In the genomic region with DNA sequence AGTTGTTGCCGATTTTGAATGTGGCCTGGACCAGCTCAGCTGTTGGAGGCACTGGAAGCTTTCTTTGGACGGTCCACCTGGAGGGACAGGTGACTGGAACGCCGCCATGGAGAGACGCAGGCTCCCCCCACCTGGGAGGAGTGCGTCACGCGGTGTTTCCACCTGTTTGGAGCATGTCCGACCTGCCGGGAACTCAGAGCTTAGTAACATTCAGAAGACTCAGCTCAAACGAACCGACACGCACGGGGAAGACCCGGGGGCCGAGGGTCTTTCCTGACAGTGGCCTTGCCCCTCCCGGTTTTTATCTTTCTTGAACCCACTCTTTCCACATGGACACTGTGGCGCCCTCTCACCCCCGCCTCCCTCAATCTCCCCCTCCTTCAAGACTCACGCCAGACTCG, we compare ENCODE assay signal across 17 cellular contexts.
DNase-seq lines count a peak whose midpoint lies in the region; TF ChIP-seq lines count a peak whose summit lies in the region.
"Had no signal": no experiment of that assay in that cellular context is flagged by ENCODE, and none has a peak within 500 bp of the region (broad histone marks: within the 10 kb centered on the region; RNA-seq: fewer than 3 reads in every experiment).

No MANE protein-coding gene starts in this region.

- no peak overlapping the region for H2AFZ ChIP-seq in neural progenitor cell (replicated peaks)

- no peak overlapping the region for H3K4me3 Mint-ChIP-seq in neural progenitor cell
- H3K4me3 Mint-ChIP-seq: CD4-positive, CD25-positive, alpha-beta regulatory T cell; IgD-negative memory B cell had no signal

- H3K9me3 ChIP-seq in neural progenitor cell (ENCODE audit: low read depth) (no peaks in the 10 kb centered on the region), stomach (no peaks in the 10 kb centered on the region)
- H3K9me3 ChIP-seq: SJCRH30 had no signal

- no peaks in the 10 kb centered on the region for H3K27me3 ChIP-seq in neural progenitor cell
- no peaks in the 10 kb centered on the region for H3K27me3 ChIP-seq in stomach

- intact Hi-C loops in stomach (cut with DNase I; ENCODE audit: low total_unique reads): no loop called here

- peaks cover 4% of the 10 kb centered on the region for H3K9me3 Mint-ChIP-seq in neural progenitor cell

- TF ChIP-seq EP300 in stomach (IDR thresholded peaks at IDR 0.05): no peak

- H3K79me2 ChIP-seq in neural progenitor cell (ENCODE audit: low read depth): no peaks in the 10 kb centered on the region

- peak overlapping the region; percentile 74 for H3K27ac Mint-ChIP-seq in neural progenitor cell

- peaks cover 4% of the 10 kb centered on the region for H3K4me1 ChIP-seq in neural progenitor cell
- H3K4me1 ChIP-seq in stomach: peaks cover 0 to 52% (median 14%) of the 10 kb centered on the region in 4 donors
- H3K4me1 ChIP-seq: SJCRH30 had no signal

- H3K27me3 Mint-ChIP-seq in neural progenitor cell (ENCODE audit: insufficient read depth, low read depth): peaks cover 9% of the 10 kb centered on the region
- H3K27me3 Mint-ChIP-seq: CD4-positive, CD25-positive, alpha-beta regulatory T cell had no signal

- in situ Hi-C loops in GM13976 (cut with MboI; ENCODE audit: low sequenced_read_pairs, unreplicated experiment): no loop called here

- no peak for TF ChIP-seq POLR2A in stomach (IDR thresholded peaks at IDR 0.05)

- H3K36me3 ChIP-seq in neural progenitor cell (no peaks in the 10 kb centered on the region), stomach (no peaks in the 10 kb centered on the region)
- H3K36me3 ChIP-seq: SJCRH30 had no signal

- H3F3A ChIP-seq in neural progenitor cell (ENCODE audit: low read depth): no peaks in the 10 kb centered on the region

- WGBS in stomach, 5 donors: 78 to 90% (median 83%) methylated on average over 21 of the region's 21 CpGs

- H3K9ac ChIP-seq in neural progenitor cell: no peak overlapping the region

- DNase-seq in DMS53 treated with DMSO at 0.1 percent for 48 hours (lab: John Stamatoyannopoulos, UW; ENCODE audit: unreplicated experiment) (peak; percentile 1), NCI-H2196 treated with DMSO at 0.1 percent for 48 hours (lab: John Stamatoyannopoulos, UW; ENCODE audit: unreplicated experiment) (peak; percentile 5), neural progenitor cell (ENCODE audit: low spot score) (no peak), stomach (no peak), iPS-NIHi7 (ENCODE audit: extremely low spot score) (no peak), GM13976 (ENCODE audit: low spot score) (no peak)
- DNase-seq in activated effector memory CD4-positive, alpha-beta T cell treated with anti-CD3 and anti-CD28 coated beads, Interleukin-2, amount 50 U/mL, for 16 hours: no peak
- DNase-seq: CD4-positive, CD25-positive, alpha-beta regulatory T cell; DMS79 treated with DMSO at 0.1 percent for 48 hours; GOT3; NCI-H1105 treated with DMSO at 0.1 percent for 48 hours; NCI-H2081 treated with DMSO at 0.1 percent for 48 hours; NCI-H2171 treated with DMSO at 0.1 percent for 48 hours; NCI-H69; NK-92 treated with Interleukin-12 subunit alpha and Interleukin-12 subunit beta, amount 100 ng/mL, for 24 hours; SJCRH30 had no signal

- H3K4me3 ChIP-seq in neural progenitor cell (no peak overlapping the region), stomach (no peak overlapping the region)
- H3K4me3 ChIP-seq: SJCRH30 had no signal

- H3K36me3 Mint-ChIP-seq in neural progenitor cell: no peaks in the 10 kb centered on the region
- H3K36me3 Mint-ChIP-seq: CD4-positive, CD25-positive, alpha-beta regulatory T cell; IgD-negative memory B cell had no signal

- TF ChIP-seq CTCF in neural progenitor cell (IDR thresholded peaks at IDR 0.05): no peak
- TF ChIP-seq CTCF in stomach (IDR thresholded peaks at IDR 0.05): no peak
- no peak for TF ChIP-seq CTCF in GM13976 (IDR thresholded peaks at IDR 0.05; ENCODE audit: borderline replicate concordance, control extremely low read depth, extremely low read depth, insufficient read depth, missing control alignments)

- no peak overlapping the region for H3K4me2 ChIP-seq in neural progenitor cell

- no peak overlapping the region for H3K27ac ChIP-seq in neural progenitor cell
- H3K27ac ChIP-seq in stomach: peak overlapping the region in 4 of 5 donors; percentile 64 to 86 (median 76)
- H3K27ac ChIP-seq: SJCRH30 had no signal

- peaks cover 4% of the 10 kb centered on the region for H3K4me1 Mint-ChIP-seq in neural progenitor cell
- H3K4me1 Mint-ChIP-seq: CD4-positive, CD25-positive, alpha-beta regulatory T cell; IgD-negative memory B cell had no signal

- H4K20me1 ChIP-seq in neural progenitor cell (ENCODE audit: low read depth): no peaks in the 10 kb centered on the region

Comparison
In these comparisons a context has a peak if more than half of its experiments do, and no peak if none do; other contexts are left out.
1. DNase-seq: peak in DMS53 treated with DMSO at 0.1 percent for 48 hours (single experiment) and NCI-H2196 treated with DMSO at 0.1 percent for 48 hours (single experiment); none in neural progenitor cell (single experiment), stomach (single experiment), iPS-NIHi7 (single experiment), activated effector memory CD4-positive, alpha-beta T cell treated with anti-CD3 and anti-CD28 coated beads, Interleukin-2, amount 50 U/mL, for 16 hours (single experiment) and GM13976 (single experiment).